In the genomic region with DNA sequence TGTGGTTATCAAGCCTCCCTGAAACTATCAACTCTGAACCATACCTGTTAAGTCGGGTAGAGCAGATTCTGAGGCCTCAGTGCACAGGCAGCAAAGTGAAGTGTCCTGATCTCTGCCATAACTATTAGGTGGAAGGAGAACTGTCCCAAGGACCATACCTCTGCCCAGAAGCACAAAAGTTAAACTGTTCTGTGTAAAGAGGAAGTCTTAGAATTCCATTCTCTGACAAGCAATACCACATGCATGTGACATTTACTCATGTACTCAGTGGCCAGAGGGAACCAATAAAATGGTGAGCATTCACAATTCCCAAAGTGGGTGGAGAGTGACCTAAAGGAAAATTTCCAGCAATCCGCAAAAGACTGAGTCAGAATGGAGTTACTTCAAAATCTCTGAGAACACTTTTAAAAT, we compare ENCODE assay signal across 8 cellular contexts.
A peak's percentile ranks its signal among the peaks of the same experiment; 100 is the strongest.
DNase-seq lines count a peak whose midpoint lies in the region; ATAC-seq and TF ChIP-seq lines count a peak whose summit lies in the region.

No MANE protein-coding gene starts in this region.

- TF ChIP-seq CTCF in WTC11 (IDR thresholded peaks at IDR 0.05) (no peak), stomach (IDR thresholded peaks at IDR 0.05) (no peak), spleen (IDR thresholded peaks at IDR 0.05 in 8 of 11, conservative IDR thresholded peaks at IDR 0.05 in 3 of 11) (no peak)

- peaks cover 0 to 3% of the 10 kb centered on the region in 2 donors for H3K36me3 Mint-ChIP-seq in activated T-cell treated with anti-CD3 and anti-CD28 coated beads, Interleukin-2, amount 50 U/mL, for 72 hours (ENCODE audit: insufficient read depth in 2 of 2)
- peaks cover 20% of the 10 kb centered on the region for H3K36me3 Mint-ChIP-seq in WTC11

- peaks cover 0 to 28% (median 8%) of the 10 kb centered on the region in 4 donors for H3K4me1 ChIP-seq in stomach
- peaks cover 8 to 35% (median 22%) of the 10 kb centered on the region in 6 donors for H3K4me1 ChIP-seq in spleen

- H3K4me3 Mint-ChIP-seq in activated T-cell treated with anti-CD3 and anti-CD28 coated beads, Interleukin-2, amount 50 U/mL, for 72 hours, result peak overlapping the region; percentile 12 to 36
- no peak overlapping the region for H3K4me3 Mint-ChIP-seq in WTC11

- no peak for TF ChIP-seq EP300 in stomach (IDR thresholded peaks at IDR 0.05)

- H3K27ac Mint-ChIP-seq in activated T-cell treated with anti-CD3 and anti-CD28 coated beads, Interleukin-2, amount 50 U/mL, for 72 hours, result no peak overlapping the region
- H3K27ac Mint-ChIP-seq in WTC11, result peak overlapping the region; percentile 14; the same call in 1 of the 2 replicates

- no peaks in the 10 kb centered on the region for H3K9me3 Mint-ChIP-seq in activated T-cell treated with anti-CD3 and anti-CD28 coated beads, Interleukin-2, amount 50 U/mL, for 72 hours
- H3K9me3 Mint-ChIP-seq in WTC11, result peaks cover 20% of the 10 kb centered on the region

- H3K27me3 Mint-ChIP-seq in activated T-cell treated with anti-CD3 and anti-CD28 coated beads, Interleukin-2, amount 50 U/mL, for 72 hours (ENCODE audit: low read depth), result no peaks in the 10 kb centered on the region
- no peaks in the 10 kb centered on the region for H3K27me3 Mint-ChIP-seq in WTC11 (ENCODE audit: low read depth)

- CTCF ChIA-PET in WTC11 (lab: Charles Lee), result no interaction called here

- H3K4me1 Mint-ChIP-seq in activated T-cell treated with anti-CD3 and anti-CD28 coated beads, Interleukin-2, amount 50 U/mL, for 72 hours (ENCODE audit: low read depth), result peaks cover 44% of the 10 kb centered on the region
- peaks cover 17% of the 10 kb centered on the region for H3K4me1 Mint-ChIP-seq in WTC11

- no peaks in the 10 kb centered on the region for H3K9me3 ChIP-seq in stomach
- no peaks in the 10 kb centered on the region for H3K9me3 ChIP-seq in spleen

- WGBS in stomach, 5 donors, result 71 to 84% (median 82%) methylated on average over 2 of the region's 2 CpGs
- 72 to 85% (median 78%) methylated on average over 2 of the region's 2 CpGs for WGBS in spleen, 5 donors

- POLR2A ChIA-PET in WTC11 (lab: Charles Lee), result no interaction called here

- ATAC-seq in activated T-cell treated with anti-CD3 and anti-CD28 coated beads, Interleukin-2, amount 50 U/mL, for 72 hours (replicated peaks in 1 of 2), result no peak
- no peak; the same call in 1 of the 2 replicates for ATAC-seq in WTC11
- ATAC-seq in left ventricle myocardium superior, result peak; percentile 63
- ATAC-seq in HG02759 (IDR thresholded peaks at IDR 0.05; ENCODE audit: unreplicated experiment), result no peak
- ATAC-seq in GM18520 (IDR thresholded peaks at IDR 0.05; ENCODE audit: unreplicated experiment), result no peak

- H3K36me3 ChIP-seq in stomach (peaks cover 0 to 2% (median 0%) of the 10 kb centered on the region in 4 donors), spleen (peaks cover 0 to 6% (median 0%) of the 10 kb centered on the region in 6 donors)

- DNase-seq in activated T-cell treated with anti-CD3 and anti-CD28 coated beads, Interleukin-2, amount 50 U/mL, for 72 hours, result no peak
- no peak for DNase-seq in activated T-cell treated with anti-CD3 and anti-CD28 coated beads, Interleukin-2, amount 50 U/mL, for 1 hour
- no peak for DNase-seq in WTC11 (ENCODE audit: low spot score)
- no peak for DNase-seq in left ventricle myocardium superior
- DNase-seq in stomach, result no peak
- no peak for DNase-seq in spleen

- H3K4me3 ChIP-seq in stomach, result peak overlapping the region in 2 of 4 donors; percentile 9 to 24
- no peak overlapping the region for H3K4me3 ChIP-seq in spleen

- intact Hi-C loops in left ventricle myocardium superior (cut with micrococcal nuclease) (no loop called here), stomach (cut with DNase I; ENCODE audit: low total_unique reads) (no loop called here), spleen (cut with DNase I; ENCODE audit: low total_unique reads) (no loop called here)

- no peaks in the 10 kb centered on the region for H3K27me3 ChIP-seq in stomach
- no peaks in the 10 kb centered on the region for H3K27me3 ChIP-seq in spleen (replicated peaks in 1 of 7)

- H3K27ac ChIP-seq in stomach (peak overlapping the region in 4 of 5 donors; percentile 53 to 73 (median 58)), spleen (peak overlapping the region in 4 of 8 donors; percentile 19 to 58 (median 38))

- TF ChIP-seq POLR2A in stomach (IDR thresholded peaks at IDR 0.05) (no peak), spleen (IDR thresholded peaks at IDR 0.05) (no peak)

TF ChIP-seq in WTC11, 78 proteins besides CTCF, POLR2A, EP300 and RAD21:
- no peak for TF ChIP-seq CREB1 (CRISPR knock-in tag; IDR thresholded peaks at IDR 0.05)
- TF ChIP-seq, protein P1, sequence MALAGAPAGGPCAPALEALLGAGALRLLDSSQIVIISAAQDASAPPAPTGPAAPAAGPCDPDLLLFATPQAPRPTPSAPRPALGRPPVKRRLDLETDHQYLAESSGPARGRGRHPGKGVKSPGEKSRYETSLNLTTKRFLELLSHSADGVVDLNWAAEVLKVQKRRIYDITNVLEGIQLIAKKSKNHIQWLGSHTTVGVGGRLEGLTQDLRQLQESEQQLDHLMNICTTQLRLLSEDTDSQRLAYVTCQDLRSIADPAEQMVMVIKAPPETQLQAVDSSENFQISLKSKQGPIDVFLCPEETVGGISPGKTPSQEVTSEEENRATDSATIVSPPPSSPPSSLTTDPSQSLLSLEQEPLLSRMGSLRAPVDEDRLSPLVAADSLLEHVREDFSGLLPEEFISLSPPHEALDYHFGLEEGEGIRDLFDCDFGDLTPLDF (CRISPR knock-in tag; IDR thresholded peaks at IDR 0.05), result no peak
- TF ChIP-seq ETV6 (CRISPR knock-in tag; IDR thresholded peaks at IDR 0.05), result no peak
- no peak for TF ChIP-seq ZNF396 (CRISPR knock-in tag; IDR thresholded peaks at IDR 0.05; ENCODE audit: borderline replicate concordance)
- TF ChIP-seq, protein P2, sequence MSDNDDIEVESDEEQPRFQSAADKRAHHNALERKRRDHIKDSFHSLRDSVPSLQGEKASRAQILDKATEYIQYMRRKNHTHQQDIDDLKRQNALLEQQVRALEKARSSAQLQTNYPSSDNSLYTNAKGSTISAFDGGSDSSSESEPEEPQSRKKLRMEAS (CRISPR knock-in tag; IDR thresholded peaks at IDR 0.05), result no peak
- no peak for TF ChIP-seq JUN (CRISPR knock-in tag; IDR thresholded peaks at IDR 0.05)
- no peak for TF ChIP-seq CBFB (CRISPR knock-in tag; IDR thresholded peaks at IDR 0.05; ENCODE audit: low read depth)
- TF ChIP-seq, protein P3, sequence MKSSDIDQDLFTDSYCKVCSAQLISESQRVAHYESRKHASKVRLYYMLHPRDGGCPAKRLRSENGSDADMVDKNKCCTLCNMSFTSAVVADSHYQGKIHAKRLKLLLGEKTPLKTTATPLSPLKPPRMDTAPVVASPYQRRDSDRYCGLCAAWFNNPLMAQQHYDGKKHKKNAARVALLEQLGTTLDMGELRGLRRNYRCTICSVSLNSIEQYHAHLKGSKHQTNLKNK (CRISPR knock-in tag; IDR thresholded peaks at IDR 0.05), result no peak
- TF ChIP-seq, protein P4, sequence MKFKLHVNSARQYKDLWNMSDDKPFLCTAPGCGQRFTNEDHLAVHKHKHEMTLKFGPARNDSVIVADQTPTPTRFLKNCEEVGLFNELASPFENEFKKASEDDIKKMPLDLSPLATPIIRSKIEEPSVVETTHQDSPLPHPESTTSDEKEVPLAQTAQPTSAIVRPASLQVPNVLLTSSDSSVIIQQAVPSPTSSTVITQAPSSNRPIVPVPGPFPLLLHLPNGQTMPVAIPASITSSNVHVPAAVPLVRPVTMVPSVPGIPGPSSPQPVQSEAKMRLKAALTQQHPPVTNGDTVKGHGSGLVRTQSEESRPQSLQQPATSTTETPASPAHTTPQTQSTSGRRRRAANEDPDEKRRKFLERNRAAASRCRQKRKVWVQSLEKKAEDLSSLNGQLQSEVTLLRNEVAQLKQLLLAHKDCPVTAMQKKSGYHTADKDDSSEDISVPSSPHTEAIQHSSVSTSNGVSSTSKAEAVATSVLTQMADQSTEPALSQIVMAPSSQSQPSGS (CRISPR knock-in tag; IDR thresholded peaks at IDR 0.05; ENCODE audit: borderline replicate concordance, low read depth), result no peak
- TF ChIP-seq, protein P5, sequence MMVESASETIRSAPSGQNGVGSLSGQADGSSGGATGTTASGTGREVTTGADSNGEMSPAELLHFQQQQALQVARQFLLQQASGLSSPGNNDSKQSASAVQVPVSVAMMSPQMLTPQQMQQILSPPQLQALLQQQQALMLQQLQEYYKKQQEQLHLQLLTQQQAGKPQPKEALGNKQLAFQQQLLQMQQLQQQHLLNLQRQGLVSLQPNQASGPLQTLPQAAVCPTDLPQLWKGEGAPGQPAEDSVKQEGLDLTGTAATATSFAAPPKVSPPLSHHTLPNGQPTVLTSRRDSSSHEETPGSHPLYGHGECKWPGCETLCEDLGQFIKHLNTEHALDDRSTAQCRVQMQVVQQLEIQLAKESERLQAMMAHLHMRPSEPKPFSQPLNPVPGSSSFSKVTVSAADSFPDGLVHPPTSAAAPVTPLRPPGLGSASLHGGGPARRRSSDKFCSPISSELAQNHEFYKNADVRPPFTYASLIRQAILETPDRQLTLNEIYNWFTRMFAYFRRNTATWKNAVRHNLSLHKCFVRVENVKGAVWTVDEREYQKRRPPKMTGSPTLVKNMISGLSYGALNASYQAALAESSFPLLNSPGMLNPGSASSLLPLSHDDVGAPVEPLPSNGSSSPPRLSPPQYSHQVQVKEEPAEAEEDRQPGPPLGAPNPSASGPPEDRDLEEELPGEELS (CRISPR knock-in tag; IDR thresholded peaks at IDR 0.05), result no peak
- no peak for TF ChIP-seq ZNF121 (CRISPR knock-in tag; IDR thresholded peaks at IDR 0.05)
- no peak for TF ChIP-seq FOXP1 (CRISPR knock-in tag; IDR thresholded peaks at IDR 0.05; ENCODE audit: borderline replicate concordance)
- TF ChIP-seq SMAD3 (CRISPR knock-in tag; IDR thresholded peaks at IDR 0.05; ENCODE audit: borderline replicate concordance), result no peak
- TF ChIP-seq CREM (CRISPR knock-in tag; IDR thresholded peaks at IDR 0.05), result no peak
- no peak for TF ChIP-seq NR3C1 (CRISPR knock-in tag; conservative IDR thresholded peaks at IDR 0.05; ENCODE audit: low read depth)
